Comparison of ENCODE assay signal across 13 cellular contexts in the genomic region with DNA sequence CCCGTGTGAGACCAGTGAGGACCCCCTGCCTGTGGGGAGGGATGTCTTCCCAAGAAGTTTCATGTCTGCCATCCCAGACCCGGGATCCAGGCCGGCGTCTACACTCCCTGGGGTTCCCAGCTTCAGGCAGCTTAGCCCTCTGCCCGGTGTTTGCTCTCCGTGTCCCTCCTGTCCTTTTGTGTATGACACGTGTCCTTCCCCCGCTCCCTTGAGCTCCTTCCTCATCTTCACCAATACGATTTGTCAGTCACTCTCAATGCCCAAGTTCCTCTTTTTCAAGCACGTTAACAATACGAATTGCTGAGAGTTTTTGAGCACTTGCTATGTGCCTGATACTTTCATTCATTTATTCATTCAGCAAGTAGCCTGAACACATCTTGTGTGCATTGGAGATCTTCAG.
DNase-seq lines count a peak whose midpoint lies in the region; ATAC-seq and TF ChIP-seq lines count a peak whose summit lies in the region.
"Had no signal": no experiment of that assay in that cellular context is flagged by ENCODE, and none has a peak within 500 bp of the region (broad histone marks: within the 10 kb centered on the region; RNA-seq: fewer than 3 reads in every experiment).

No MANE protein-coding gene starts in this region.

- H3K27ac ChIP-seq in DOHH2 (ENCODE audit: low read depth, low read length) (no peak overlapping the region), colonic mucosa (no peak overlapping the region), gastrocnemius medialis (peak overlapping the region; percentile 93 to 100 (median 96)), MM.1S (ENCODE audit: low read length) (no peak overlapping the region)
- H3K27ac ChIP-seq: SJSA1 had no signal

- H3K4me2 ChIP-seq in DOHH2 (ENCODE audit: low read length) (peak overlapping the region; percentile 33), MM.1S (ENCODE audit: low read depth, low read length) (no peak overlapping the region)

- DNase-seq in NT2/D1 (ENCODE audit: low read depth, low spot score) (no peak), colonic mucosa (no peak), gastrocnemius medialis (no peak), SW 1271 (lab: John Stamatoyannopoulos, UW) (no peak), MM.1S (no peak), OCI-M2 (lab: John Stamatoyannopoulos, UW; ENCODE audit: unreplicated experiment) (no peak)
- DNase-seq: activated CD4-positive, alpha-beta T cell treated with anti-CD3 and anti-CD28 coated beads, Interleukin-2, amount 10 ng/mL, durations not matched to agents 7 days and 5 days; CD4-positive, alpha-beta T cell; NCI-H2171 treated with DMSO at 0.1 percent for 48 hours had no signal

- H3K27me3 ChIP-seq in DOHH2 (ENCODE audit: control insufficient read depth, low read length) = no peaks in the 10 kb centered on the region
- no peaks in the 10 kb centered on the region for H3K27me3 ChIP-seq in NT2/D1 (ENCODE audit: insufficient read depth, insufficient read length)
- no peaks in the 10 kb centered on the region for H3K27me3 ChIP-seq in colonic mucosa
- no peaks in the 10 kb centered on the region for H3K27me3 ChIP-seq in gastrocnemius medialis
- peaks cover 39% of the 10 kb centered on the region for H3K27me3 ChIP-seq in MM.1S (replicated peaks; ENCODE audit: insufficient read depth, low read length)
- H3K27me3 ChIP-seq: SJSA1 had no signal

- no peaks in the 10 kb centered on the region for H3K9me3 ChIP-seq in DOHH2 (ENCODE audit: control insufficient read depth, insufficient read depth, low read length)
- H3K9me3 ChIP-seq in NT2/D1 (ENCODE audit: insufficient read depth, low read length) = no peaks in the 10 kb centered on the region
- no peaks in the 10 kb centered on the region for H3K9me3 ChIP-seq in colonic mucosa
- H3K9me3 ChIP-seq in gastrocnemius medialis = no peaks in the 10 kb centered on the region
- H3K9me3 ChIP-seq in MM.1S (replicated peaks; ENCODE audit: insufficient read depth, low read length) = no peaks in the 10 kb centered on the region
- H3K9me3 ChIP-seq: HAP-1, SJSA1 had no signal

- H3K79me2 ChIP-seq in DOHH2 (ENCODE audit: control insufficient read depth, low read length) (no peaks in the 10 kb centered on the region), MM.1S (ENCODE audit: low read length) (no peaks in the 10 kb centered on the region)

- no peak overlapping the region for H2AFZ ChIP-seq in MM.1S (ENCODE audit: low read length)

- no peak for TF ChIP-seq POLR2A in gastrocnemius medialis (IDR thresholded peaks at IDR 0.05)

- H3K9ac ChIP-seq in NT2/D1 (ENCODE audit: insufficient read length, low read depth) = peak overlapping the region; percentile 13
- H3K9ac ChIP-seq in colonic mucosa (ENCODE audit: low read depth in 2 of 2, low read length in 2 of 2) = peak overlapping the region; percentile 8 to 30
- no peak overlapping the region for H3K9ac ChIP-seq in MM.1S (ENCODE audit: low read length)

- TF ChIP-seq CTCF in DOHH2 (IDR thresholded peaks at IDR 0.05; ENCODE audit: low read depth, low read length, poor library complexity, severe bottlenecking) = no peak
- no peak for TF ChIP-seq CTCF in colonic mucosa (IDR thresholded peaks at IDR 0.05)
- no peak for TF ChIP-seq CTCF in gastrocnemius medialis (IDR thresholded peaks at IDR 0.05 in 4 of 5, conservative IDR thresholded peaks at IDR 0.05 in 1 of 5)
- TF ChIP-seq CTCF in MM.1S (IDR thresholded peaks at IDR 0.05; ENCODE audit: low read length) = no peak

- H3K4me1 ChIP-seq in DOHH2 (ENCODE audit: control insufficient read depth, low read length) (peaks cover 9% of the 10 kb centered on the region), NT2/D1 (ENCODE audit: insufficient read depth, insufficient read length) (peaks cover 19% of the 10 kb centered on the region), colonic mucosa (no peaks in the 10 kb centered on the region), gastrocnemius medialis (peaks cover 59 to 65% of the 10 kb centered on the region in 2 donors), MM.1S (ENCODE audit: low read length) (no peaks in the 10 kb centered on the region)
- H3K4me1 ChIP-seq: HAP-1, SJSA1 had no signal

- H4K20me1 ChIP-seq in DOHH2 (ENCODE audit: control insufficient read depth, insufficient read depth, low read depth, low read length) (no peaks in the 10 kb centered on the region), MM.1S (ENCODE audit: insufficient read depth, low read length) (no peaks in the 10 kb centered on the region)

- H3K9me2 ChIP-seq in DOHH2 (replicated peaks; ENCODE audit: control insufficient read depth, low read length) = no peaks in the 10 kb centered on the region
- H3K9me2 ChIP-seq in MM.1S (replicated peaks; ENCODE audit: insufficient read depth, low read length) = no peaks in the 10 kb centered on the region

- no peak overlapping the region for H3K4me3 ChIP-seq in DOHH2 (ENCODE audit: low read length)
- H3K4me3 ChIP-seq in NT2/D1 (ENCODE audit: insufficient read length, low read depth) = no peak overlapping the region
- H3K4me3 ChIP-seq in colonic mucosa = no peak overlapping the region
- H3K4me3 ChIP-seq in gastrocnemius medialis = no peak overlapping the region
- no peak overlapping the region for H3K4me3 ChIP-seq in MM.1S (ENCODE audit: low read length)
- H3K4me3 ChIP-seq: HAP-1, SJSA1 had no signal

- intact Hi-C loops in colonic mucosa (cut with DNase I) (no loop called here), gastrocnemius medialis (cut with DNase I; ENCODE audit: low total_unique reads) (loop anchor here (2.0 kb wide), 1 partner anchor 182 kb away; no protein-coding TSS in a partner anchor)

- H3F3A ChIP-seq in DOHH2 (ENCODE audit: control insufficient read depth, insufficient read depth) (no peaks in the 10 kb centered on the region), MM.1S (ENCODE audit: insufficient read depth, low read length) (no peaks in the 10 kb centered on the region)

- ATAC-seq in gastrocnemius medialis (no peak), HG03025 (IDR thresholded peaks at IDR 0.05; ENCODE audit: low FRiP score, unreplicated experiment) (no peak)

- in situ Hi-C loops in gastrocnemius medialis (cut with MboI; ENCODE audit: low sequenced_read_pairs in 4 of 4) = loop anchor here in 1 of 4 donors (25.0 kb wide), 1 partner anchor 107 kb away; no protein-coding TSS in a partner anchor

- H3K36me3 ChIP-seq in DOHH2 (ENCODE audit: control insufficient read depth, low read length) (no peaks in the 10 kb centered on the region), NT2/D1 (ENCODE audit: insufficient read depth, insufficient read length, low read length) (no peaks in the 10 kb centered on the region), colonic mucosa (no peaks in the 10 kb centered on the region), gastrocnemius medialis (no peaks in the 10 kb centered on the region), MM.1S (replicated peaks; ENCODE audit: insufficient read depth, low read length) (no peaks in the 10 kb centered on the region)
- H3K36me3 ChIP-seq: HAP-1, SJSA1 had no signal

Comparison
In these comparisons a context has a peak if more than half of its experiments do, and no peak if none do; other contexts are left out.
1. H3K27ac ChIP-seq: peak in gastrocnemius medialis (4 of 4); none in DOHH2 (single experiment), colonic mucosa (single experiment) and MM.1S (single experiment).